ENCODE assay signal across 8 cellular contexts in genomic region chr9:130128782-130129424, GRCh38. TPM values are rescaled to one million over a fixed set of nuclear protein-coding genes. Genes with fewer than 3 reads are reported as not detected.
DNase-seq lines count a peak whose midpoint lies in the region; ATAC-seq and TF ChIP-seq lines count a peak whose summit lies in the region.

No MANE protein-coding gene starts in this region.

- POLR2A ChIA-PET in PC-3 (lab: Charles Lee; ENCODE audit: unreplicated experiment), result no interaction called here

- H3K4me3 ChIP-seq in PC-3 (ENCODE audit: low read length) (no peak overlapping the region), skeletal muscle cell (ENCODE audit: low read depth, low read length) (no peak overlapping the region)

- CTCF ChIA-PET in PC-3 (lab: Charles Lee), result no interaction called here

- H3K9me2 ChIP-seq in PC-3 (replicated peaks; ENCODE audit: low read length), result no peaks in the 10 kb centered on the region

- peaks cover 15% of the 10 kb centered on the region; the same call in 1 of the 2 replicates for H3K4me1 ChIP-seq in PC-3 (ENCODE audit: insufficient read depth, low read length)

- H3K27me3 ChIP-seq in PC-3 (ENCODE audit: low read length), result no peaks in the 10 kb centered on the region

- TF ChIP-seq CTCF in PC-3 (conservative IDR thresholded peaks at IDR 0.05; ENCODE audit: low read depth, low read length) (no peak), glutamatergic neuron (IDR thresholded peaks at IDR 0.05; ENCODE audit: partially characterized antibody, unreplicated experiment) (no peak)

- BruUV-seq in PC-3 (replicated peaks; lab: Mats Ljungman, UMichigan), result no TSS peak

- no peaks in the 10 kb centered on the region for H3F3A ChIP-seq in PC-3 (ENCODE audit: low read length, unreplicated experiment)

- peaks cover 77% of the 10 kb centered on the region for H3K36me3 Mint-ChIP-seq in activated T-helper 17 cell treated with anti-CD3 and anti-CD28 coated beads, Interleukin-2, amount 50 U/mL, for 72 hours (ENCODE audit: low read depth)
- no peaks in the 10 kb centered on the region for H3K36me3 Mint-ChIP-seq in glutamatergic neuron (ENCODE audit: unreplicated experiment)

- H3K9me3 ChIP-seq in PC-3 (ENCODE audit: low read length), result no peaks in the 10 kb centered on the region

- no peaks in the 10 kb centered on the region for H3K79me2 ChIP-seq in PC-3 (ENCODE audit: low read length)

- H2AFZ ChIP-seq in PC-3 (ENCODE audit: low read length), result no peak overlapping the region

- DNase-seq in G401 (ENCODE audit: low spot score), result peak; percentile 86
- DNase-seq in PC-3, result peak; percentile 46
- no peak for DNase-seq in glutamatergic neuron
- DNase-seq in skeletal muscle cell (ENCODE audit: low read depth), result peak; percentile 81
- no peak for DNase-seq in DMS79 (lab: John Stamatoyannopoulos, UW)
- no peak for DNase-seq in DMS153 (lab: John Stamatoyannopoulos, UW)

- in situ Hi-C loops in G401 (cut with HindIII; ENCODE audit: low sequenced_read_pairs), result loop anchor here (10.0 kb wide), 1 partner anchor 116 kb away; no protein-coding TSS in a partner anchor

- no peaks in the 10 kb centered on the region for H3K9me3 Mint-ChIP-seq in activated T-helper 17 cell treated with anti-CD3 and anti-CD28 coated beads, Interleukin-2, amount 50 U/mL, for 72 hours
- H3K9me3 Mint-ChIP-seq in glutamatergic neuron (ENCODE audit: unreplicated experiment), result peaks cover 4% of the 10 kb centered on the region

- H3K27ac ChIP-seq in PC-3 (ENCODE audit: low read length), result peak overlapping the region; percentile 73

- H3K9ac ChIP-seq in PC-3 (ENCODE audit: low read length), result peak overlapping the region; percentile 32; the same call in 1 of the 2 replicates

- ATAC-seq in HG02642 (IDR thresholded peaks at IDR 0.05; ENCODE audit: poor library complexity, unreplicated experiment) (peak; percentile 69), PC-3 (peak; percentile 50; the same call in 1 of the 2 replicates)
- ATAC-seq in activated T-helper 17 cell treated with anti-CD3 and anti-CD28 coated beads, Interleukin-2, amount 50 U/mL, for 72 hours (replicated peaks), result peak; percentile 82

- intact Hi-C loops in PC-3 (cut with micrococcal nuclease), result no loop called here

- H3K27ac Mint-ChIP-seq in activated T-helper 17 cell treated with anti-CD3 and anti-CD28 coated beads, Interleukin-2, amount 50 U/mL, for 72 hours, result peak overlapping the region; percentile 98
- H3K27ac Mint-ChIP-seq in glutamatergic neuron (ENCODE audit: unreplicated experiment), result peak overlapping the region; percentile 74

- H3K4me3 Mint-ChIP-seq in activated T-helper 17 cell treated with anti-CD3 and anti-CD28 coated beads, Interleukin-2, amount 50 U/mL, for 72 hours, result peak overlapping the region; percentile 90
- no peak overlapping the region for H3K4me3 Mint-ChIP-seq in glutamatergic neuron (ENCODE audit: unreplicated experiment)

- 0 out of 2 replicates have a peak, but pooled peaks cover 6% of the 10 kb centered on the region for H3K36me3 ChIP-seq in PC-3 (ENCODE audit: low read depth, low read length)

- peaks cover 36% of the 10 kb centered on the region for H3K4me1 Mint-ChIP-seq in activated T-helper 17 cell treated with anti-CD3 and anti-CD28 coated beads, Interleukin-2, amount 50 U/mL, for 72 hours
- peaks cover 19% of the 10 kb centered on the region for H3K4me1 Mint-ChIP-seq in glutamatergic neuron (ENCODE audit: low read depth, unreplicated experiment)

- no peaks in the 10 kb centered on the region for H3K27me3 Mint-ChIP-seq in activated T-helper 17 cell treated with anti-CD3 and anti-CD28 coated beads, Interleukin-2, amount 50 U/mL, for 72 hours
- peaks cover 1% of the 10 kb centered on the region for H3K27me3 Mint-ChIP-seq in glutamatergic neuron (ENCODE audit: unreplicated experiment)

- H3K4me2 ChIP-seq in PC-3 (ENCODE audit: low read length), result no peak overlapping the region

- no peaks in the 10 kb centered on the region for H4K20me1 ChIP-seq in PC-3 (ENCODE audit: low read length)

RNA-seq across cellular contexts. Expression of gene NCS1, which starts 43.3 kb away (rescaled TPM):
- 36.4 and 44.9 TPM in 2 replicates for total RNA-seq in G401 (2014; rRNA removed; shearing (Covaris generic))
- total RNA-seq in PC-3 (2014; rRNA removed) (13.4 and 14.0 TPM in 2 replicates), glutamatergic neuron (ENCODE audit: unreplicated experiment) (312 TPM)
- total RNA-seq in activated T-helper 17 cell treated with anti-CD3 and anti-CD28 coated beads, Interleukin-2, amount 50 U/mL, for 72 hours, result 10 to 100 TPM; 14.0 to 30.4 TPM

Comparison
In these comparisons a context has a peak if more than half of its experiments do, and no peak if none do; other contexts are left out.
1. DNase-seq: peak in G401 (single experiment), PC-3 (single experiment) and skeletal muscle cell (single experiment); none in glutamatergic neuron (single experiment), DMS79 (single experiment) and DMS153 (single experiment).
2. Peak in every context shown above with its lines, with median percentiles within 50 percentile points of each other: ATAC-seq.